10 cellular contexts compared by ENCODE assay signal in genomic region chr1:153669606-153670005, GRCh38. TPM values are rescaled to one million over a fixed set of nuclear protein-coding genes. Genes with fewer than 3 reads are reported as not detected.
DNase-seq lines count a peak whose midpoint lies in the region; ATAC-seq and TF ChIP-seq lines count a peak whose summit lies in the region.
"Had no signal": no experiment of that assay in that cellular context is flagged by ENCODE, and none has a peak within 500 bp of the region (broad histone marks: within the 10 kb centered on the region; RNA-seq: fewer than 3 reads in every experiment).

No MANE protein-coding gene starts in this region.

- H3K4me3 ChIP-seq in H7 (ENCODE audit: insufficient read depth, low read depth, low read length) (peak overlapping the region; percentile 93), WERI-Rb-1 (ENCODE audit: low read depth, low read length) (peak overlapping the region; percentile 97), iPS-18c (ENCODE audit: insufficient read depth, low read depth, low read length) (peak overlapping the region; percentile 99), stomach (peak overlapping the region; percentile 73 to 91 (median 82))

- no peak for TF ChIP-seq EP300 in stomach (IDR thresholded peaks at IDR 0.05)

- H3K36me3 ChIP-seq in H7 (replicated peaks; ENCODE audit: control insufficient read depth, insufficient read depth, low read length) (peaks cover 46% of the 10 kb centered on the region), WERI-Rb-1 (peaks cover 61% of the 10 kb centered on the region), stomach (peaks cover 43 to 50% (median 48%) of the 10 kb centered on the region in 4 donors)

- TF ChIP-seq CTCF in WERI-Rb-1 (IDR thresholded peaks at IDR 0.05; ENCODE audit: low read depth, low read length), result no peak
- no peak for TF ChIP-seq CTCF in stomach (IDR thresholded peaks at IDR 0.05)

- whole genome bisulfite sequencing in stomach, 5 donors, result 79 to 83% (median 82%) methylated on average over 6 of the region's 6 CpGs

- H3K27ac ChIP-seq in WERI-Rb-1, result peak overlapping the region; percentile 96
- peak overlapping the region in 2 of 5 donors; percentile 91 to 92 for H3K27ac ChIP-seq in stomach

- H3K9me3 ChIP-seq in WERI-Rb-1 (ENCODE audit: severe bottlenecking), result no peaks in the 10 kb centered on the region
- no peaks in the 10 kb centered on the region for H3K9me3 ChIP-seq in iPS-18c (ENCODE audit: control insufficient read depth, insufficient read depth, low read length)
- no peaks in the 10 kb centered on the region for H3K9me3 ChIP-seq in stomach

- TF ChIP-seq POLR2A in stomach (IDR thresholded peaks at IDR 0.05), result no peak

- no peak for DNase-seq in H7
- no peak for DNase-seq in WERI-Rb-1
- DNase-seq in stomach, result no peak
- no peak for DNase-seq in SHP77 (lab: John Stamatoyannopoulos, UW)
- no peak for DNase-seq in NCI-H2171 (lab: John Stamatoyannopoulos, UW)
- DNase-seq in putamen (ENCODE audit: low spot score), result no peak

- ATAC-seq in HG02884 (IDR thresholded peaks at IDR 0.05; ENCODE audit: unreplicated experiment), result no peak

- H3K27me3 ChIP-seq in H7 (ENCODE audit: control insufficient read depth, insufficient read depth, low read length), result no peaks in the 10 kb centered on the region
- H3K27me3 ChIP-seq in WERI-Rb-1 (ENCODE audit: insufficient read depth, low read depth, severe bottlenecking), result no peaks in the 10 kb centered on the region
- H3K27me3 ChIP-seq in stomach, result no peaks in the 10 kb centered on the region

- intact Hi-C loops in stomach (cut with DNase I; ENCODE audit: low total_unique reads), result no loop called here

- H3K4me1 ChIP-seq in stomach, result peaks cover 21 to 33% (median 29%) of the 10 kb centered on the region in 4 donors

RNA-seq across cellular contexts. Expression of gene ILF2, which starts 1.2 kb away (rescaled TPM):
- 624 and 716 TPM in 2 replicates for total RNA-seq in H7 (2014; rRNA removed; shearing (Covaris generic))
- 100 to 1,000 TPM in 1 of 5 donors, 10 to 100 TPM in 4; 17.1 to 138 (median 41.5) TPM for total RNA-seq in stomach
- 100 to 1,000 TPM in 1 of 3 donors, 10 to 100 TPM in 2; 49.1 to 103 (median 98.9) TPM for polyA plus RNA-seq in stomach

RNA-seq across cellular contexts. Expression of gene NPR1, which starts 8.9 kb away (rescaled TPM):
- total RNA-seq in H7 (2014; rRNA removed; shearing (Covaris generic)), result 8.7 and 10.7 TPM in 2 replicates
- total RNA-seq in stomach, result 10 to 100 TPM in 2 of 5 donors, 1 to 10 TPM in 3; 5.4 to 39.7 (median 6.6) TPM
- polyA plus RNA-seq in stomach, result 1 to 10 TPM; 1.4 to 5.7 (median 2.4) TPM
- total RNA-seq: M059J had no signal

RNA-seq across cellular contexts. Expression of gene SNAPIN, which starts 11.1 kb away (rescaled TPM):
- total RNA-seq in H7 (2014; rRNA removed; shearing (Covaris generic)), result 48.3 and 48.5 TPM in 2 replicates
- total RNA-seq in stomach, result 10 to 100 TPM; 14.9 to 82.9 (median 15.6) TPM
- 10 to 100 TPM; 29.4 to 35.5 (median 29.5) TPM for polyA plus RNA-seq in stomach

RNA-seq across cellular contexts. Expression of gene CHTOP, which starts 35.7 kb away (rescaled TPM):
- total RNA-seq in H7 (2014; rRNA removed; shearing (Covaris generic)), result 63.8 and 67.0 TPM in 2 replicates
- total RNA-seq in stomach, result 100 to 1,000 TPM in 1 of 5 donors, 10 to 100 TPM in 4; 21.7 to 111 (median 74.3) TPM
- polyA plus RNA-seq in stomach, result 10 to 100 TPM; 41.3 to 53.2 (median 46.0) TPM

RNA-seq across cellular contexts. Expression of gene S100A1, which starts 41.4 kb away (rescaled TPM):
- 0.63 and 0.80 TPM in 2 replicates for total RNA-seq in H7 (2014; rRNA removed; shearing (Covaris generic))
- total RNA-seq in stomach, result not detected
- 10 to 100 TPM in 2 of 3 donors, 1 to 10 TPM in 1; 5.7 to 64.8 (median 45.5) TPM for polyA plus RNA-seq in stomach
- total RNA-seq: activated T-helper 1 cell treated with anti-CD3 and anti-CD28 coated beads, Interleukin-12 subunit alpha, Interleukin-12 subunit beta, Interleukin-2, Interleukin-4 antibody, amounts not matched to agents 30 ng/mL and 10 ng/mL and 1 ng/mL, durations not matched to agents 14 hours and 24 hours and 36 hours; M059J had no signal
